In the genomic region with DNA sequence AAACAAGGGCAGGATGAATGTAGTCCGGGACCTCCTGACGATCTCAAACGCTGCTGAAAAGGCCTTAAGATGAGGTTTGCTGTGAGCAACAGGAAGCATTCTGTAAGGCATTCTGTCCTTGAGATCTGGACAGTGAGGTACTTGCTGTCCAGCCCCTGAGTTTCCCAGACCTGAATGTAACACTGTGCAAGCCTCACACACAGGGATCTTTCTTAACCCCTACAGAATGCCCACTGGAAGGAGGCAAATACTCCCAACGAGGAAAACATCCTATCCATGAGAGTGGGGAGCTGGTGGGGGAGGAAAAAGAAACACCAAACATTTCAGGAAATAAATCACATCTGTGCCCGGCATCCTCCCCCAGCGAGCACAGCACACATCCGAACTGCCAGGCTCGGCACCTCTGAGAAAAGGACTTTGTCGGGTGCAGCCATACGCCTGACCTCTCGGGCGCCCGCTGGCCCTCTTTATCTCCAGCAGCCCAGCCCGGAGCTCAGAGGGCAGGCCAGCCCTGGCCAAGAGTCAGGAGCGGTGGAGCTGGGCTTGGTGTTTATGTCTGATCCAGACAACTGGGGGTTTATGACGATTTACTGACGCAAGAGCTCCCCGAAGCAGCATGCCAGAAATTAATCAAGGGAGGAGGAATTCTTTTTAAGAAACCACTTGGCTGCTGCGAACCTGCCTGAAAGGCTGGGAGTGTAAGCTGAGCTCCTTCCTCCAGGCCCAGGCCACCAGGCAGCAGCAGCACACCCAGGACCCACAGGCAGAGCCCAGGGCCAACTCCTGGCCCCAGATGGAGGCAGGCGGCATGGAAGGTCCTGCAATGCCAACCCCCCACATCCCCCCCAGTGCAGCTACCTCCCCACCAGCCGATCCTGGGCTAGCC, we compare ENCODE assay signal across 9 cellular contexts.
DNase-seq lines count a peak whose midpoint lies in the region; ATAC-seq and TF ChIP-seq lines count a peak whose summit lies in the region.
"Had no signal": no experiment of that assay in that cellular context is flagged by ENCODE, and none has a peak within 500 bp of the region (broad histone marks: within the 10 kb centered on the region; RNA-seq: fewer than 3 reads in every experiment).

No MANE protein-coding gene starts in this region.

- ATAC-seq in upper lobe of right lung (peak; percentile 47), GM19035 (IDR thresholded peaks at IDR 0.05; ENCODE audit: unreplicated experiment) (no peak)

- H3K36me3 Mint-ChIP-seq in mesothelial cell of epicardium: peaks cover 10% of the 10 kb centered on the region
- H3K36me3 Mint-ChIP-seq in activated naive CD4-positive, alpha-beta T cell treated with anti-CD3 and anti-CD28 coated beads for 36 hours (ENCODE audit: low read depth): peaks cover 9% of the 10 kb centered on the region

- H3K4me3 Mint-ChIP-seq in mesothelial cell of epicardium: peak overlapping the region; percentile 6
- no peak overlapping the region for H3K4me3 Mint-ChIP-seq in activated naive CD4-positive, alpha-beta T cell treated with anti-CD3 and anti-CD28 coated beads for 36 hours

- peaks cover 56% of the 10 kb centered on the region for H3K4me1 Mint-ChIP-seq in mesothelial cell of epicardium
- peaks cover 66% of the 10 kb centered on the region for H3K4me1 Mint-ChIP-seq in activated naive CD4-positive, alpha-beta T cell treated with anti-CD3 and anti-CD28 coated beads for 36 hours (ENCODE audit: low read depth)

- H3K4me3 ChIP-seq in dorsolateral prefrontal cortex: peak overlapping the region in 12 of 59 donors; percentile 1 to 40 (median 8)
- H3K4me3 ChIP-seq in upper lobe of right lung: no peak overlapping the region

- no peaks in the 10 kb centered on the region for H3K27me3 Mint-ChIP-seq in mesothelial cell of epicardium (ENCODE audit: low read depth)
- no peaks in the 10 kb centered on the region for H3K27me3 Mint-ChIP-seq in activated naive CD4-positive, alpha-beta T cell treated with anti-CD3 and anti-CD28 coated beads for 36 hours (ENCODE audit: low read depth)

- H3K36me3 ChIP-seq in upper lobe of right lung: no peaks in the 10 kb centered on the region

- DNase-seq in activated effector memory CD4-positive, alpha-beta T cell treated with anti-CD3 and anti-CD28 coated beads, Interleukin-2, amount 50 U/mL, for 16 hours: peak; percentile 53
- no peak for DNase-seq in activated effector memory CD4-positive, alpha-beta T cell treated with Interleukin-2 at 50 U/mL for 16 hours
- DNase-seq in dorsolateral prefrontal cortex: peak in 1 of 10 donors; percentile 13
- peak in 1 of 2 experiments; percentile 55 for DNase-seq in mesothelial cell of epicardium (ENCODE audit: low spot score in 2 of 2, unreplicated experiment in 2 of 2)
- DNase-seq in upper lobe of right lung: no peak
- no peak for DNase-seq in effector CD8-positive, alpha-beta T cell (lab: John Stamatoyannopoulos, UW)
- DNase-seq in activated naive CD4-positive, alpha-beta T cell treated with anti-CD3 and anti-CD28 coated beads for 36 hours: no peak
- DNase-seq: mammary epithelial cell had no signal

- H3K27ac Mint-ChIP-seq in mesothelial cell of epicardium: peak overlapping the region; percentile 96
- no peak overlapping the region for H3K27ac Mint-ChIP-seq in activated naive CD4-positive, alpha-beta T cell treated with anti-CD3 and anti-CD28 coated beads for 36 hours

- TF ChIP-seq CTCF in dorsolateral prefrontal cortex (IDR thresholded peaks at IDR 0.05 in 54 of 56, conservative IDR thresholded peaks at IDR 0.05 in 2 of 56; ENCODE audit: low read depth in 1 of 56, partially characterized antibody in 56 of 56) (no peak), mesothelial cell of epicardium (IDR thresholded peaks at IDR 0.05; ENCODE audit: unreplicated experiment) (no peak), upper lobe of right lung (IDR thresholded peaks at IDR 0.05) (no peak)

- H3K27ac ChIP-seq in dorsolateral prefrontal cortex (peak overlapping the region; percentile 20 to 89 (median 70)), upper lobe of right lung (peak overlapping the region; percentile 18)

- peaks cover 7% of the 10 kb centered on the region for H3K9me3 Mint-ChIP-seq in mesothelial cell of epicardium
- no peaks in the 10 kb centered on the region for H3K9me3 Mint-ChIP-seq in activated naive CD4-positive, alpha-beta T cell treated with anti-CD3 and anti-CD28 coated beads for 36 hours

- H3K27me3 ChIP-seq in dorsolateral prefrontal cortex: no peaks in the 10 kb centered on the region
- no peaks in the 10 kb centered on the region for H3K27me3 ChIP-seq in upper lobe of right lung

- CTCF ChIA-PET in activated naive CD4-positive, alpha-beta T cell treated with anti-CD3 and anti-CD28 coated beads for 36 hours (lab: Charles Lee): interaction anchor here (0.9 kb wide), 3 partner anchors 14 to 63 kb away, joined by 3 to 5 read pairs (median 3); no protein-coding TSS in a partner anchor

- peaks cover 13% of the 10 kb centered on the region for H3K4me1 ChIP-seq in upper lobe of right lung

- intact Hi-C loops in dorsolateral prefrontal cortex (cut with DNase I): no loop called here
- intact Hi-C loops in upper lobe of right lung (cut with DNase I): no loop called here
- intact Hi-C loops in activated naive CD4-positive, alpha-beta T cell treated with anti-CD3 and anti-CD28 coated beads for 36 hours (cut with micrococcal nuclease): loop anchor here (5.0 kb wide), 2 partner anchors 694 to 1239 kb away; a partner anchor contains a TSS

- no peaks in the 10 kb centered on the region for H3K9me3 ChIP-seq in upper lobe of right lung
